Comparison of ENCODE assay signal across 1 cellular context in the genomic region with DNA sequence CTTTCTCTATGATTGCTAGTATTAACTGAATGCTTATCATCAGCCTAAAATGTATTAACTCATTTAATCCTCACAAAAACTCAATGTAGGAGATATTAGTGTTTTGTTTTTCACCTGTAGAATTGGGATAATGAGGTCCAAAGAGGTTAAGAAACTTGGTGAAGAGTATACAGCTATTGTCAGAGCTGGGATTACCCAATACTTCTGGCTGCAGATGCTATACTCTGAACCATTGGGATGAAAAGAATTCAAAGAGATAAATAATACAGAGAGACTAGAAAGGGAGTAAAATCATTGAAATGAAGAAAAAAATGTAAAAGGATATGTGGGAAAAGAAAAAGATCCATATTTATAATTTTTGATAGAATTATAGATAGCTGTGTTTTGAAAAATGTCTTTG.
TF ChIP-seq lines count a peak whose summit lies in the region.

No MANE protein-coding gene starts in this region.

TF ChIP-seq in IMR-90, 13 proteins besides CTCF, POLR2A, EP300 and RAD21 (continued from another document):
- TF ChIP-seq, protein P1, sequence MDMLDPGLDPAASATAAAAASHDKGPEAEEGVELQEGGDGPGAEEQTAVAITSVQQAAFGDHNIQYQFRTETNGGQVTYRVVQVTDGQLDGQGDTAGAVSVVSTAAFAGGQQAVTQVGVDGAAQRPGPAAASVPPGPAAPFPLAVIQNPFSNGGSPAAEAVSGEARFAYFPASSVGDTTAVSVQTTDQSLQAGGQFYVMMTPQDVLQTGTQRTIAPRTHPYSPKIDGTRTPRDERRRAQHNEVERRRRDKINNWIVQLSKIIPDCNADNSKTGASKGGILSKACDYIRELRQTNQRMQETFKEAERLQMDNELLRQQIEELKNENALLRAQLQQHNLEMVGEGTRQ (IDR thresholded peaks at IDR 0.05; ENCODE audit: low read depth, low read length): no peak
TF ChIP-seq in IMR-90: peak in this region for 1.
